1 cellular context compared by ENCODE assay signal in genomic region chr4:78776729-78777555, GRCh38.
TF ChIP-seq lines count a peak whose summit lies in the region.

No MANE protein-coding gene starts in this region.

TF ChIP-seq in GM23338, 12 proteins besides CTCF, POLR2A, EP300 and RAD21 (continued from another document):
- TF ChIP-seq REST (IDR thresholded peaks at IDR 0.05; ENCODE audit: unreplicated experiment) (no peak), JUNB (IDR thresholded peaks at IDR 0.05; ENCODE audit: unreplicated experiment) (no peak)
- TF ChIP-seq, protein P1, sequence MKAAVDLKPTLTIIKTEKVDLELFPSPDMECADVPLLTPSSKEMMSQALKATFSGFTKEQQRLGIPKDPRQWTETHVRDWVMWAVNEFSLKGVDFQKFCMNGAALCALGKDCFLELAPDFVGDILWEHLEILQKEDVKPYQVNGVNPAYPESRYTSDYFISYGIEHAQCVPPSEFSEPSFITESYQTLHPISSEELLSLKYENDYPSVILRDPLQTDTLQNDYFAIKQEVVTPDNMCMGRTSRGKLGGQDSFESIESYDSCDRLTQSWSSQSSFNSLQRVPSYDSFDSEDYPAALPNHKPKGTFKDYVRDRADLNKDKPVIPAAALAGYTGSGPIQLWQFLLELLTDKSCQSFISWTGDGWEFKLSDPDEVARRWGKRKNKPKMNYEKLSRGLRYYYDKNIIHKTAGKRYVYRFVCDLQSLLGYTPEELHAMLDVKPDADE (IDR thresholded peaks at IDR 0.05): no peak
